In genomic region chr16:57593990-57594389, GRCh38 we compare ENCODE assay signal across 23 cellular contexts. TPM values are rescaled to one million over a fixed set of nuclear protein-coding genes. Genes with fewer than 3 reads are reported as not detected.
"Had no signal": no experiment of that assay in that cellular context is flagged by ENCODE, and none has a peak within 500 bp of the region (broad histone marks: within the 10 kb centered on the region; RNA-seq: fewer than 3 reads in every experiment).

No MANE protein-coding gene starts in this region.

- H3K4me3 Mint-ChIP-seq: activated naive CD4-positive, alpha-beta T cell treated with anti-CD3 and anti-CD28 coated beads, Interleukin-2, amount 50 U/mL, for 24 hours; brain had no signal

- H3K36me3 Mint-ChIP-seq: brain had no signal

- DNase-seq: activated CD4-positive, alpha-beta T cell treated with anti-CD3 and anti-CD28 coated beads, Interleukin-2, amount 50 U/mL, for 1 hour; activated CD4-positive, CD25-positive, alpha-beta regulatory T cell; activated CD8-positive, alpha-beta T cell treated with anti-CD3 and anti-CD28 coated beads for 36 hours; activated gamma-delta T cell treated with Interleukin-2 at 50 U/mL for 16 hours; amygdala; cerebellar nuclear complex; MG63; NCI-H1105; NCI-H1436; NCI-H1694 treated with DMSO at 0.1 percent for 48 hours; NCI-H2029 treated with DMSO at 0.1 percent for 48 hours; NCI-H345; NCI-H510A; NCI-H526 treated with DMSO at 0.1 percent for 48 hours; NCI-H82; SIG-M5 had no signal

- H3K27me3 ChIP-seq: cardiac muscle cell, MG63 had no signal

- H3K4me3 ChIP-seq: cardiac muscle cell, MG63 had no signal

- H3K27me3 Mint-ChIP-seq: activated CD8-positive, alpha-beta T cell treated with anti-CD3 and anti-CD28 coated beads for 36 hours; activated naive CD4-positive, alpha-beta T cell treated with anti-CD3 and anti-CD28 coated beads, Interleukin-2, amount 50 U/mL, for 24 hours had no signal

- FAIRE-seq: astrocyte had no signal

- H3K27ac ChIP-seq: cardiac muscle cell, VCaP had no signal

- H3K27ac Mint-ChIP-seq: activated naive CD4-positive, alpha-beta T cell treated with anti-CD3 and anti-CD28 coated beads, Interleukin-2, amount 50 U/mL, for 24 hours; activated T-helper 2 cell treated with anti-CD3 and anti-CD28 coated beads, Interferon-gamma antibody, Interleukin-2, Interleukin-4, amounts not matched to agents 10 μg/mL and 5 μg/mL and 100 μg/mL, durations not matched to agents 14 hours and 24 hours and 36 hours; brain had no signal

- H3K36me3 ChIP-seq: cardiac muscle cell, MG63 had no signal

- ATAC-seq: activated CD8-positive, alpha-beta T cell treated with anti-CD3 and anti-CD28 coated beads for 36 hours had no signal

RNA-seq across cellular contexts. Expression of gene ADGRG1, which starts 34.4 kb away (rescaled TPM):
- total RNA-seq: cardiac muscle cell, OCI-LY7 had no signal

RNA-seq across cellular contexts. Expression of gene ADGRG5, which starts 51.5 kb away (rescaled TPM):
- total RNA-seq: cardiac muscle cell had no signal
- polyA plus RNA-seq: cardiac muscle cell had no signal
